ENCODE assay signal across 19 cellular contexts in genomic region chr11:121510438-121510837, GRCh38. TPM values are rescaled to one million over a fixed set of nuclear protein-coding genes. Genes with fewer than 3 reads are reported as not detected.
DNase-seq lines count a peak whose midpoint lies in the region; ATAC-seq, FAIRE-seq and TF ChIP-seq lines count a peak whose summit lies in the region.
"Had no signal": no experiment of that assay in that cellular context is flagged by ENCODE, and none has a peak within 500 bp of the region (broad histone marks: within the 10 kb centered on the region; RNA-seq: fewer than 3 reads in every experiment).

No MANE protein-coding gene starts in this region.

- peak overlapping the region; percentile 46 for H3K27ac Mint-ChIP-seq in activated naive CD4-positive, alpha-beta T cell treated with anti-CD3 and anti-CD28 coated beads for 36 hours

- no peak overlapping the region for H2AFZ ChIP-seq in K562 (ENCODE audit: low read depth, low read length)
- H2AFZ ChIP-seq: GM23248, PC-9 had no signal

- H3K4me3 ChIP-seq in K562 (no peak overlapping the region), neutrophil (ENCODE audit: low read depth in 1 of 2, low read length in 1 of 2) (no peak overlapping the region)
- H3K4me3 ChIP-seq: GM23248, PC-9, SJSA1 had no signal

- no peak for TF ChIP-seq RAD21 in K562 (CRISPR knock-in tag; conservative IDR thresholded peaks at IDR 0.05 in 1 of 2, IDR thresholded peaks at IDR 0.05 in 1 of 2)

- no peak for TF ChIP-seq EP300 in K562 (IDR thresholded peaks at IDR 0.05; ENCODE audit: low read length)

- WGBS in K562 (ENCODE audit: insufficient coverage, low coverage, missing lambda C conversion rate), result 0% methylated on average over 2 of the region's 2 CpGs

- no peak overlapping the region for H3K4me2 ChIP-seq in K562 (ENCODE audit: insufficient read depth, low read length)
- H3K4me2 ChIP-seq: KMS-11, PC-9 had no signal

- intact Hi-C loops in activated naive CD4-positive, alpha-beta T cell treated with anti-CD3 and anti-CD28 coated beads for 36 hours (cut with micrococcal nuclease), result no loop called here
- intact Hi-C loops in K562 (cut with micrococcal nuclease), result no loop called here

- H3K4me1 ChIP-seq in K562 (replicated peaks in 1 of 2; ENCODE audit: control insufficient read depth in 2 of 2, insufficient read depth in 2 of 2, low read length in 2 of 2) (no peaks in the 10 kb centered on the region), neutrophil (ENCODE audit: control insufficient read depth in 1 of 2, insufficient read depth in 1 of 2, low read depth in 1 of 2, low read length in 1 of 2) (no peaks in the 10 kb centered on the region)
- H3K4me1 ChIP-seq: SJSA1 had no signal

- TF ChIP-seq POLR2A in GM12891 (IDR thresholded peaks at IDR 0.05; ENCODE audit: low read depth, low read length) (no peak), K562 (conservative IDR thresholded peaks at IDR 0.05) (no peak)

- peaks cover 12% of the 10 kb centered on the region for H3K9me3 Mint-ChIP-seq in activated naive CD4-positive, alpha-beta T cell treated with anti-CD3 and anti-CD28 coated beads for 36 hours

- FAIRE-seq in GM12891 (lab: Jason Lieb, UNC) (peak; percentile 84), K562 (lab: Jason Lieb, UNC) (no peak)
- FAIRE-seq: HepG2 had no signal

- POLR2A ChIA-PET in K562 (lab: Yijun Ruan, JAX), result no interaction called here

- no peak overlapping the region for H3K9ac ChIP-seq in K562 (ENCODE audit: insufficient read depth in 1 of 2, low read depth in 2 of 2, low read length in 2 of 2)
- H3K9ac ChIP-seq: GM23248, KMS-11 had no signal

- no peaks in the 10 kb centered on the region for H3K9me1 ChIP-seq in K562 (ENCODE audit: control insufficient read depth, insufficient read depth, low read length)

- no TSS peak for BruUV-seq in K562 (replicated peaks; lab: Mats Ljungman, UMichigan)

- no peak overlapping the region for H3K4me3 Mint-ChIP-seq in activated naive CD4-positive, alpha-beta T cell treated with anti-CD3 and anti-CD28 coated beads for 36 hours

- ATAC-seq in K562, result no peak
- ATAC-seq: HepG2 had no signal

- DNase-seq in activated naive CD4-positive, alpha-beta T cell treated with anti-CD3 and anti-CD28 coated beads for 36 hours, result no peak
- no peak for DNase-seq in activated naive CD4-positive, alpha-beta T cell treated with Interleukin-2 at 50 U/mL for 16 hours
- DNase-seq in GM12891 (ENCODE audit: insufficient read length, low spot score), result no peak
- DNase-seq in K562 (ENCODE audit: extremely low read depth in 1 of 4, low spot score in 3 of 4), result no peak
- DNase-seq in GM20000 (ENCODE audit: low spot score), result no peak
- no peak for DNase-seq in iPS-NIHi11 (ENCODE audit: low spot score)
- DNase-seq: Calu3, DMS53, GM23248, NCI-H1048, NCI-H1436 treated with DMSO at 0.1 percent for 48 hours, NCI-H2081 treated with DMSO at 0.1 percent for 48 hours, NCI-H510A treated with DMSO at 0.1 percent for 48 hours, PC-9 had no signal

- H3K36me3 ChIP-seq in K562 (ENCODE audit: control insufficient read depth, insufficient read depth, low read length), result no peaks in the 10 kb centered on the region
- peaks cover 97% of the 10 kb centered on the region for H3K36me3 ChIP-seq in neutrophil
- H3K36me3 ChIP-seq: SJSA1 had no signal

- no peaks in the 10 kb centered on the region for H3K27me3 Mint-ChIP-seq in activated naive CD4-positive, alpha-beta T cell treated with anti-CD3 and anti-CD28 coated beads for 36 hours (ENCODE audit: low read depth)

- peaks cover 58% of the 10 kb centered on the region for H3K4me1 Mint-ChIP-seq in activated naive CD4-positive, alpha-beta T cell treated with anti-CD3 and anti-CD28 coated beads for 36 hours (ENCODE audit: low read depth)

- H3K9me3 ChIP-seq in K562 (replicated peaks; ENCODE audit: control insufficient read depth, insufficient read depth, low read depth, low read length) (no peaks in the 10 kb centered on the region), neutrophil (peaks cover 3% of the 10 kb centered on the region)
- H3K9me3 ChIP-seq: SJSA1 had no signal

- TF ChIP-seq CTCF in K562 (IDR thresholded peaks at IDR 0.05 in 2 of 3, conservative IDR thresholded peaks at IDR 0.05 in 1 of 3; ENCODE audit: insufficient read depth in 2 of 3, low read depth in 1 of 3, low read length in 3 of 3), result no peak
- TF ChIP-seq CTCF in neutrophil (IDR thresholded peaks at IDR 0.05), result no peak
- no peak for TF ChIP-seq CTCF in GM20000 (IDR thresholded peaks at IDR 0.05; ENCODE audit: extremely low read depth, missing control alignments)

- H3K27me3 ChIP-seq in K562 (ENCODE audit: control insufficient read depth in 2 of 2, insufficient read depth in 2 of 2, low read length in 2 of 2) (peaks cover 0 to 4% of the 10 kb centered on the region in 2 experiments; a peak in 1 of 5 replicates), neutrophil (no peaks in the 10 kb centered on the region)
- H3K27me3 ChIP-seq: SJSA1 had no signal

- in situ Hi-C loops in K562 (cut with MboI), result no loop called here

- CTCF ChIA-PET in activated naive CD4-positive, alpha-beta T cell treated with anti-CD3 and anti-CD28 coated beads for 36 hours (lab: Charles Lee), result no interaction called here
- CTCF ChIA-PET in K562 (lab: Yijun Ruan, JAX; ENCODE audit: low intra/inter-chr PET ratio), result no interaction called here

- no peaks in the 10 kb centered on the region for H3K79me2 ChIP-seq in K562 (ENCODE audit: control insufficient read depth, insufficient read depth, low read length)

- H3K27ac ChIP-seq in K562 (ENCODE audit: extremely low read depth, low read depth, low read length) (no peak overlapping the region), neutrophil (peak overlapping the region; percentile 45)
- H3K27ac ChIP-seq: C4-2B, GM23248, KMS-11, PC-9, SJSA1 had no signal

- H3K36me3 Mint-ChIP-seq in activated naive CD4-positive, alpha-beta T cell treated with anti-CD3 and anti-CD28 coated beads for 36 hours (ENCODE audit: low read depth), result peaks cover 51% of the 10 kb centered on the region

- H4K20me1 ChIP-seq in K562 (replicated peaks; ENCODE audit: control insufficient read depth, insufficient read depth, low read length), result no peaks in the 10 kb centered on the region

TF ChIP-seq in GM12891, 5 proteins besides CTCF, POLR2A, EP300 and RAD21:
- TF ChIP-seq SPI1 (IDR thresholded peaks at IDR 0.05; ENCODE audit: low read depth, low read length) (no peak), POLR2AphosphoS5 (IDR thresholded peaks at IDR 0.05; ENCODE audit: low read depth, low read length) (no peak), TAF1 (IDR thresholded peaks at IDR 0.05; ENCODE audit: low read depth, low read length) (no peak), PAX5 (IDR thresholded peaks at IDR 0.05; ENCODE audit: insufficient read depth, low read length, severe bottlenecking) (no peak), POU2F2 (IDR thresholded peaks at IDR 0.05; ENCODE audit: low read depth, low read length) (no peak)
TF ChIP-seq in GM12891: peak in this region for 0.

TF ChIP-seq in K562, 482 proteins besides CTCF, POLR2A, EP300 and RAD21:
- TF ChIP-seq TOE1 (IDR thresholded peaks at IDR 0.05; ENCODE audit: borderline replicate concordance) (0 out of 2 replicates have a peak, but pooled peaks have one; percentile 30), TOE1 (CRISPR knock-in tag; IDR thresholded peaks at IDR 0.05; ENCODE audit: borderline replicate concordance, low read depth) (no peak), TCF7L2 (IDR thresholded peaks at IDR 0.05; ENCODE audit: low read depth, low read length) (no peak), ZNF830 (CRISPR knock-in tag; IDR thresholded peaks at IDR 0.05) (no peak), RAD51 (IDR thresholded peaks at IDR 0.05; ENCODE audit: borderline replicate concordance, low read depth) (peak; percentile 69), CBFA2T2 (conservative IDR thresholded peaks at IDR 0.05) (peak; percentile 40)
- TF ChIP-seq, protein P1, sequence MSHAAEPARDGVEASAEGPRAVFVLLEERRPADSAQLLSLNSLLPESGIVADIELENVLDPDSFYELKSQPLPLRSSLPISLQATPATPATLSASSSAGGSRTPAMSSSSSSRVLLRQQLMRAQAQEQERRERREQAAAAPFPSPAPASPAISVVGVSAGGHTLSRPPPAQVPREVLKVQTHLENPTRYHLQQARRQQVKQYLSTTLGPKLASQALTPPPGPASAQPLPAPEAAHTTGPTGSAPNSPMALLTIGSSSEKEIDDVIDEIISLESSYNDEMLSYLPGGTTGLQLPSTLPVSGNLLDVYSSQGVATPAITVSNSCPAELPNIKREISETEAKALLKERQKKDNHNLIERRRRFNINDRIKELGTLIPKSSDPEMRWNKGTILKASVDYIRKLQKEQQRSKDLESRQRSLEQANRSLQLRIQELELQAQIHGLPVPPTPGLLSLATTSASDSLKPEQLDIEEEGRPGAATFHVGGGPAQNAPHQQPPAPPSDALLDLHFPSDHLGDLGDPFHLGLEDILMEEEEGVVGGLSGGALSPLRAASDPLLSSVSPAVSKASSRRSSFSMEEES (CRISPR knock-in tag; IDR thresholded peaks at IDR 0.05), result peak; percentile 92

RNA-seq across cellular contexts. Expression of gene SORL1, which starts 58.3 kb away (rescaled TPM):
- 10 to 100 TPM; 66.8 to 67.2 TPM for total RNA-seq in activated naive CD4-positive, alpha-beta T cell treated with anti-CD3 and anti-CD28 coated beads for 36 hours
- polyA plus RNA-seq in GM12891 (2012; ENCODE audit: low read depth, missing spikeins), result 49.9 TPM
- 0.63 TPM in 1 of 2 replicates, not detected in the other for total RNA-seq in K562 (2011; cell fraction: chromatin; rRNA removed; ENCODE audit: low replicate concordance)
- 0.13 and 0.17 TPM in 2 replicates for total RNA-seq in K562 (2011; cell fraction: nucleolus; rRNA removed)
- total RNA-seq in K562 (2011; cell fraction: nucleoplasm; rRNA removed), result 0.07 TPM in 1 of 2 replicates, not detected in the other
- total RNA-seq in K562 (2014; rRNA removed) (0.04 TPM in 1 of 2 replicates, not detected in the other), K562 (2014; rRNA removed; fragmentation: Illumina TruSeq; extraction: Trizol) (not detected in 2 replicates), K562 (2015; rRNA removed; fragmentation: Illumina TruSeq; extraction: Trizol) (not detected in 2 replicates), K562 (2021) (0.60 and 0.66 TPM in 2 replicates)
- polyA plus RNA-seq in K562 (2011; rRNA removed) (0.03 TPM in 1 of 2 replicates, not detected in the other), K562 (2014; fragmentation: Illumina TruSeq; extraction: Trizol) (0.01 TPM in 1 of 2 replicates, not detected in the other), K562 (2014; fragmentation: Nextera tagmentation; extraction: Ambion mirVana) (under 1 TPM in 1 of 2 experiments, not detected in 1; 0.01 TPM), K562 (2014; rRNA removed) (0.01 TPM in 1 of 2 replicates, not detected in the other)
- under 0.01 and 0.01 TPM in 2 replicates for polyA plus RNA-seq in K562 (2011; cell fraction: cytosol; rRNA removed)
- polyA plus RNA-seq in K562 (2011; cell fraction: nucleus; rRNA removed), result 0.06 and 0.13 TPM in 2 replicates
- 0.01 and 0.05 TPM in 2 replicates for polyA plus RNA-seq in K562 (2012)
- 0.06 and 0.07 TPM in 2 replicates for polyA minus RNA-seq in K562 (2011; rRNA and poly(A)+ RNA removed)
- 1.0 TPM in 1 of 2 replicates, not detected in the other for polyA minus RNA-seq in K562 (2011; cell fraction: cytosol; rRNA and poly(A)+ RNA removed)
- 0.11 TPM in 1 of 2 replicates, not detected in the other for polyA minus RNA-seq in K562 (2011; cell fraction: nucleus; rRNA and poly(A)+ RNA removed)

Comparison
In these comparisons a context has a peak if more than half of its experiments do, and no peak if none do; other contexts are left out.
1. RNA of gene SORL1, which starts 58.3 kb away (total RNA-seq): 66.8 to 67.2 TPM in activated naive CD4-positive, alpha-beta T cell treated with anti-CD3 and anti-CD28 coated beads for 36 hours; 0.04 to 0.66 TPM in K562; every median in the first group is over 10 times any median in the second.